ENCODE assay signal across 7 cellular contexts in the genomic region with DNA sequence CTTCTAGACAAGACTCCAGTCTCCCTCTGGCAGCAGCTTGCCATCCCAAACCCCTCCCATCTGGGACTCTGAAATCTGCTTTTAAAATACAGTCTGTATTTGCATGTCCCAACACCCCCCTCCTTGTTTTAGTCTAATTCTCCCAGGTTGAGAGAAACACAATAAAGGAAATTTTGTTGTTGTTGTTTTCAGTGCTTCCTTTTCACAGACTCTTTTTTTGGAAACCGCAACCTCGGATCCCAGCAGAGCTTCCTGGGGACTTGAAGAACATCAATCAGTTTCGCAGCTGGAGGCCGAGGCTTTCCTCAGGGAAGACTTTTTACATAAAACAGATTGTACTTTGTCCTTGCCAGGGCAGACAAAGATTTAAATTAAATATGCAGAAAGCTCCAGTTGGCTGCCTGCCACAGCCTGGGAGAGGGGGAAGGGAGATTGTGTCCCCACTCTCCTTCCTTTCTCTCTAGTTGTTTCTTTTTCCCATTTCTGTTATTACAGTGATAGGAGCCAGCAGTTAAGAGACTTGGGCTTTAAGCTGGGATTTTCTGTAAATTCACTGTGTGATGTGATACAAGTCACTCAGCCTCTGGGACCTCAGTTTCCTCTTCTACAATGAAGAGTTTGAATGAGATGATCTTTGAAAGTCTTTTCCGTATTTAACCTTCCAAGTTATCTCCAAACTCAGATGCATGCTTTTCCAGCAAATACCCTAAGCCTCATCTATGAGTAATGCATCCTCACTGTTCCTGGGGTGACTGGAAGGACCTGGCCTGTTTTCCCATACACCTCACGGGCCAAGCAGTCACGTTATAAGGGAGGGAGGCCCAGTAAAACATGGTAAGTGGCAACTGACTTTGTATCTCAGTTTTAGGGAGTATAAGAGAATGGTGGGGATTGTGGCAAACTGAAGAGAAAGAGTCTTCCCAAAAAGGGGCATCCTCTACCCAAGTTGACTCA.
DNase-seq lines count a peak whose midpoint lies in the region; ATAC-seq and TF ChIP-seq lines count a peak whose summit lies in the region.

No MANE protein-coding gene starts in this region.

- H3K4me3 Mint-ChIP-seq in activated T-helper 17 cell treated with anti-CD3 and anti-CD28 coated beads, Interleukin-2, amount 50 U/mL, for 72 hours: no peak overlapping the region

- no peak overlapping the region for H3K27ac Mint-ChIP-seq in activated T-helper 17 cell treated with anti-CD3 and anti-CD28 coated beads, Interleukin-2, amount 50 U/mL, for 72 hours

- peaks cover 7 to 37% of the 10 kb centered on the region in 2 donors for H3K4me1 ChIP-seq in ascending aorta
- peaks cover 23% of the 10 kb centered on the region for H3K4me1 ChIP-seq in iPS-15b (ENCODE audit: control insufficient read depth, insufficient read depth, low read length)

- peaks cover 1% of the 10 kb centered on the region for H3K4me1 Mint-ChIP-seq in activated T-helper 17 cell treated with anti-CD3 and anti-CD28 coated beads, Interleukin-2, amount 50 U/mL, for 72 hours

- TF ChIP-seq CTCF in ascending aorta (IDR thresholded peaks at IDR 0.05): no peak

- H3K9me3 Mint-ChIP-seq in activated T-helper 17 cell treated with anti-CD3 and anti-CD28 coated beads, Interleukin-2, amount 50 U/mL, for 72 hours: no peaks in the 10 kb centered on the region

- no peak for ATAC-seq in activated T-helper 17 cell treated with anti-CD3 and anti-CD28 coated beads, Interleukin-2, amount 50 U/mL, for 72 hours (replicated peaks)

- H3K27me3 ChIP-seq in MG63 (no peaks in the 10 kb centered on the region), ascending aorta (no peaks in the 10 kb centered on the region), iPS-15b (ENCODE audit: control insufficient read depth, insufficient read depth, low read length) (no peaks in the 10 kb centered on the region)

- H3K27ac ChIP-seq in ascending aorta: peak overlapping the region; percentile 89 to 91

- peak; percentile 41 for DNase-seq in MG63
- DNase-seq in ascending aorta (ENCODE audit: low spot score in 2 of 2): peak in 1 of 2 donors; percentile 77
- DNase-seq in smooth muscle cell of the brain vasculature (ENCODE audit: low read depth, low spot score): peak; percentile 100
- DNase-seq in 8988T: no peak
- no peak for DNase-seq in T-helper 1 cell

- intact Hi-C loops in ascending aorta (cut with DNase I): loop anchor here (2.0 to 5.0 kb wide), 5 partner anchors 141 to 896 kb away; a partner anchor contains a TSS

- H3K27me3 Mint-ChIP-seq in activated T-helper 17 cell treated with anti-CD3 and anti-CD28 coated beads, Interleukin-2, amount 50 U/mL, for 72 hours: no peaks in the 10 kb centered on the region

- H3K36me3 Mint-ChIP-seq in activated T-helper 17 cell treated with anti-CD3 and anti-CD28 coated beads, Interleukin-2, amount 50 U/mL, for 72 hours (ENCODE audit: low read depth): no peaks in the 10 kb centered on the region

- H3K4me3 ChIP-seq in MG63 (no peak overlapping the region), ascending aorta (no peak overlapping the region), iPS-15b (ENCODE audit: low read depth, low read length) (peak overlapping the region; percentile 38)

- H3K36me3 ChIP-seq in MG63 (no peaks in the 10 kb centered on the region), ascending aorta (no peaks in the 10 kb centered on the region), iPS-15b (ENCODE audit: control insufficient read depth, insufficient read depth, low read length) (no peaks in the 10 kb centered on the region)

- no peaks in the 10 kb centered on the region for H3K9me3 ChIP-seq in MG63
- no peaks in the 10 kb centered on the region for H3K9me3 ChIP-seq in ascending aorta
- H3K9me3 ChIP-seq in iPS-15b (ENCODE audit: control insufficient read depth, insufficient read depth, low read length): no peaks in the 10 kb centered on the region

- H3K9ac ChIP-seq in iPS-15b (ENCODE audit: low read depth, low read length): no peak overlapping the region

Comparison
In these comparisons a context has a peak if more than half of its experiments do, and no peak if none do; other contexts are left out.
1. DNase-seq: peak in MG63 (single experiment) and smooth muscle cell of the brain vasculature (single experiment); none in 8988T (single experiment) and T-helper 1 cell (0 of 5).